ENCODE assay signal across 9 cellular contexts in the genomic region with DNA sequence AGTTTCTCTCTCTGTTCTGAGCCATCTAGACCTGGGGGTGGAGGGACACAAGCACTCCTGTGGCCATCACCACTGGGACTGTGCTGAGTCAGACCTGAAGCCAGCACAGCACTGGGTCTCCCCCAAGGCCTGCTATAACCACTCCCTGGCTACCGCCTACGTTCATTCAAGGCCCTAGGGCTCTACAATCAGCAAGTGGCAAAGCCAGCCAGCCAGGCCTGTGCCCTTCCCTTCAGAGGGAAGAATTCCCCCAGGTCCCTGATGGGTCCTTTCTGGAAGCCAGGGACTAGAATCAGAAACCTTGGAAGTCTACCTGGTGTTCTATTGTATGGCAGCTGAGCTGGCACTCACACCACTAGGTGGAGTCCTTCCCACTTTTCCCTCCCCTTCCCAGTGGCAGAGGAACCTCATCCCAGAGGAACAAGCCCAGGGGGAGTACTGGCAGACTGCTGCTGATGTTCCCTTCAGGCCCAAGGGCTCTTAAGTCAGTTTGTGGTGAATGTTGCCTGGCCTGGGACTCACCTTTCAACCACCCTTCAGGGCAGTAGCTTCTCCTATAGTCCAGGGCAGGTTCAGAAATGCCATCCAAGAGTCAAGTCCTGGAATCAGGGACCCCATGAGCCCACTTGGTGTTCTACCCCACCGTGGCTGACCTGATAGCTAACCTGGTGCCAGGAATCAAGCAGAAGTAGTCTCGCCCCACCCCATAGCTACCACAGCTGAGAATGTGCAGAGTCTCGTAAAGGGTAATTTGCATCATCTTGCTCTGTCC. TPM values are rescaled to one million over a fixed set of nuclear protein-coding genes. Genes with fewer than 3 reads are reported as not detected.
DNase-seq lines count a peak whose midpoint lies in the region; ATAC-seq and TF ChIP-seq lines count a peak whose summit lies in the region.
"Had no signal": no experiment of that assay in that cellular context is flagged by ENCODE, and none has a peak within 500 bp of the region (broad histone marks: within the 10 kb centered on the region; RNA-seq: fewer than 3 reads in every experiment).

No MANE protein-coding gene starts in this region.

- H3K4me3 Mint-ChIP-seq in T-helper 2 cell treated with Interferon-gamma antibody and Interleukin-4, amounts not matched to agents 5 μg/mL and 100 μg/mL, for 36 hours = no peak overlapping the region
- no peak overlapping the region for H3K4me3 Mint-ChIP-seq in CD14-positive monocyte

- H3K27me3 ChIP-seq in AG04450 (ENCODE audit: control insufficient read depth, insufficient read depth, low read length) = no peaks in the 10 kb centered on the region

- DNase-seq in AG04450 (ENCODE audit: low read depth, low spot score) (no peak), GM04504 (ENCODE audit: low read depth) (peak; percentile 10), iris pigment epithelial cell (ENCODE audit: low read depth) (peak; percentile 30), superior temporal gyrus (ENCODE audit: extremely low spot score) (no peak), CD14-positive monocyte (ENCODE audit: low spot score) (no peak)
- peak; percentile 14 for DNase-seq in T-helper 2 cell treated with Interferon-gamma antibody and Interleukin-4, amounts not matched to agents 5 μg/mL and 100 μg/mL, for 36 hours (ENCODE audit: low spot score)
- no peak for DNase-seq in effector CD8-positive, alpha-beta T cell (lab: John Stamatoyannopoulos, UW)

- peak; percentile 78 for TF ChIP-seq CTCF in AG04450 (IDR thresholded peaks at IDR 0.05; ENCODE audit: low read depth, low read length)
- no peak for TF ChIP-seq CTCF in CD14-positive monocyte (IDR thresholded peaks at IDR 0.05)

- H3K9me3 Mint-ChIP-seq in T-helper 2 cell treated with Interferon-gamma antibody and Interleukin-4, amounts not matched to agents 5 μg/mL and 100 μg/mL, for 36 hours = no peaks in the 10 kb centered on the region
- H3K9me3 Mint-ChIP-seq in CD14-positive monocyte = peaks cover 0 to 15% (median 5%) of the 10 kb centered on the region in 7 donors
- H3K9me3 Mint-ChIP-seq: IgD-negative memory B cell had no signal

- no peaks in the 10 kb centered on the region for H3K27me3 Mint-ChIP-seq in T-helper 2 cell treated with Interferon-gamma antibody and Interleukin-4, amounts not matched to agents 5 μg/mL and 100 μg/mL, for 36 hours (ENCODE audit: low read depth)
- H3K27me3 Mint-ChIP-seq in CD14-positive monocyte (ENCODE audit: low read depth in 3 of 3) = peaks cover 0 to 3% (median 0%) of the 10 kb centered on the region in 3 donors
- H3K27me3 Mint-ChIP-seq: IgD-negative memory B cell had no signal

- POLR2A ChIA-PET in AG04450 (lab: Yijun Ruan, JAX) = no interaction called here

- H3K9me3 ChIP-seq in AG04450 (ENCODE audit: control insufficient read depth, insufficient read depth, low read length) = no peaks in the 10 kb centered on the region; the same call in 1 of the 2 replicates

- H3K27ac Mint-ChIP-seq in T-helper 2 cell treated with Interferon-gamma antibody and Interleukin-4, amounts not matched to agents 5 μg/mL and 100 μg/mL, for 36 hours = no peak overlapping the region
- H3K27ac Mint-ChIP-seq in CD14-positive monocyte = peak overlapping the region in 1 of 7 donors; percentile 46
- H3K27ac Mint-ChIP-seq: IgD-negative memory B cell had no signal

- intact Hi-C loops in CD14-positive monocyte (cut with micrococcal nuclease) = no loop called here

- H3K27ac ChIP-seq in AG04450 (ENCODE audit: low read depth, low read length) = no peak overlapping the region

- H3K4me3 ChIP-seq in AG04450 (ENCODE audit: low read depth, low read length) = no peak overlapping the region

- CTCF ChIA-PET in AG04450 (lab: Charles Lee) = interaction anchor here (0.6 to 3.3 kb wide), 20 partner anchors 11 to 1038 kb away, joined by 3 to 40 read pairs (median 5); no protein-coding TSS in a partner anchor

- no peaks in the 10 kb centered on the region for H3K4me1 Mint-ChIP-seq in T-helper 2 cell treated with Interferon-gamma antibody and Interleukin-4, amounts not matched to agents 5 μg/mL and 100 μg/mL, for 36 hours (ENCODE audit: low read depth)
- H3K4me1 Mint-ChIP-seq in CD14-positive monocyte = no peaks in the 10 kb centered on the region

- ATAC-seq in HG02798 (IDR thresholded peaks at IDR 0.05; ENCODE audit: poor library complexity, unreplicated experiment) = peak; percentile 84

- no peaks in the 10 kb centered on the region for H3K36me3 Mint-ChIP-seq in T-helper 2 cell treated with Interferon-gamma antibody and Interleukin-4, amounts not matched to agents 5 μg/mL and 100 μg/mL, for 36 hours (ENCODE audit: low read depth)
- no peaks in the 10 kb centered on the region for H3K36me3 Mint-ChIP-seq in CD14-positive monocyte

RNA-seq across cellular contexts. Expression of gene JMY, which starts 20.0 kb away (rescaled TPM):
- polyA plus RNA-seq in AG04450 (2011; rRNA removed) = 5.8 and 7.2 TPM in 2 replicates
- 5.9 and 11.8 TPM in 2 replicates for polyA minus RNA-seq in AG04450 (2011; rRNA and poly(A)+ RNA removed)
- 1 to 10 TPM in 1 of 2 donors, under 1 TPM in 1; 0.60 to 1.1 TPM for polyA plus RNA-seq in CD14-positive monocyte

Comparison
In these comparisons a context has a peak if more than half of its experiments do, and no peak if none do; other contexts are left out.
1. DNase-seq: peak in GM04504 (single experiment), T-helper 2 cell treated with Interferon-gamma antibody and Interleukin-4, amounts not matched to agents 5 μg/mL and 100 μg/mL, for 36 hours (single experiment) and iris pigment epithelial cell (single experiment); none in AG04450 (single experiment), effector CD8-positive, alpha-beta T cell (single experiment), superior temporal gyrus (single experiment) and CD14-positive monocyte (single experiment).